ENCODE assay signal across 13 cellular contexts in the genomic region with DNA sequence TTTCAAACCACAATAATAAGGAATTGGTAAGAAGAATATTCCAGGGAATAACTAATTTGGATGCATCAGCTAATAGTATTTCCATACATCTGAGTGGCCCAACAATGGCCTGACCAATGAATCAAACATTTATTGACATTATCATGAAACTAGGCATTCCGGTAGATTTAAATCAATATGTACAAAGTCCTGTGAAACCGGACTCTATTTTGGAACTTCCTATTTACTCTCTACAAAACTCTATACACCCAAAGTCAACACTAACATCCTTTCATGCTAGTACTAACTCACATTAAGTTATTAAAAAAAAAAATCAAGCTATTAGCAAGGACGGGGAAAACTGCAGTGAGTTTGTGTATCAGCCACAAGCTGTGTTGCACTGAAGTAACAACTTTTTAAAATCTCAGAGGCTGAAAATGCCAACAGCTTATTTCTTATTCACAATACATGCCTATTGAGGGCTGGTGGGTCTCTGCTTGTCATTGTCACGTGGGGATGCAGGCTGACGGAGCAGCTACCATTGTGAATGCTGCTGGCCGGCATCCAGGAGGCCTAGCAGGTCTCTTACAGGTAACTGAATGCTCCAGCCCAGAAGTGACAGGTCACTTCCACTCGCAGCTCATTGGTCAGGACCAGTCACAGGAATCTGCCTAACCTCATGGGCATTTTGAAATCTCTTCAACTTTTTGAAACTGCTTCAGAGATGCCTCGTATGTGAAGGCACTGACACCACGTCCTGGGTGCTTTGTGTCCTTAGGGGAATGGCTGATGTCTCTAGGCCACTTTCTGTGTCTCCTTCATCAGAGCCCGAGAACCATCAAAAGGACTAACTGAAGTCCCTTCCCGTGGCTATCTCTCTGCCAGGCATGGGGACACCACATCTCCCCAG.
DNase-seq lines count a peak whose midpoint lies in the region; ATAC-seq and TF ChIP-seq lines count a peak whose summit lies in the region.
"Had no signal": no experiment of that assay in that cellular context is flagged by ENCODE, and none has a peak within 500 bp of the region (broad histone marks: within the 10 kb centered on the region; RNA-seq: fewer than 3 reads in every experiment).

No MANE protein-coding gene starts in this region.

- ATAC-seq in HG02840 (IDR thresholded peaks at IDR 0.05; ENCODE audit: low FRiP score, unreplicated experiment): no peak
- ATAC-seq: Panc1, T-cell had no signal

- DNase-seq in COLO668 (lab: John Stamatoyannopoulos, UW; ENCODE audit: unreplicated experiment) (peak; percentile 71), LNCaP clone FGC (ENCODE audit: low read depth) (peak; percentile 92), neuronal stem cell (ENCODE audit: low spot score) (no peak), spleen (no peak), SHP77 (lab: John Stamatoyannopoulos, UW) (no peak)
- no peak for DNase-seq in activated T-cell treated with anti-CD3 and anti-CD28 coated beads, Interleukin-2, amount 50 U/mL, for 24 hours
- DNase-seq: activated naive CD8-positive, alpha-beta T cell treated with anti-CD3 and anti-CD28 coated beads for 36 hours; NCI-H1930; T-cell had no signal

- H3K36me3 Mint-ChIP-seq in activated T-cell treated with anti-CD3 and anti-CD28 coated beads, Interleukin-2, amount 50 U/mL, for 24 hours (ENCODE audit: low read depth): no peaks in the 10 kb centered on the region
- H3K36me3 Mint-ChIP-seq: activated naive CD8-positive, alpha-beta T cell treated with anti-CD3 and anti-CD28 coated beads for 36 hours; T-cell had no signal

- no peak for TF ChIP-seq POLR2A in spleen (IDR thresholded peaks at IDR 0.05)

- no peak overlapping the region for H3K9ac ChIP-seq in neuronal stem cell (ENCODE audit: low read depth, low read length, poor library complexity)

- no peak overlapping the region for H2AFZ ChIP-seq in neuronal stem cell (ENCODE audit: low read length)

- H3K9me3 ChIP-seq in neuronal stem cell (replicated peaks in 1 of 2; ENCODE audit: control insufficient read depth in 2 of 2, insufficient read depth in 1 of 2, low read depth in 1 of 2, low read length in 2 of 2) (no peaks in the 10 kb centered on the region), spleen (no peaks in the 10 kb centered on the region)
- H3K9me3 ChIP-seq: tibial nerve had no signal

- no peak overlapping the region for H2BK12ac ChIP-seq in neuronal stem cell (ENCODE audit: low read length)

- H3K27ac ChIP-seq in cingulate gyrus (ENCODE audit: low read depth, low read length) (peak overlapping the region; percentile 87), neuronal stem cell (replicated peaks; ENCODE audit: low read length) (no peak overlapping the region), spleen (no peak overlapping the region)
- H3K27ac ChIP-seq: tibial nerve had no signal

- H3K4ac ChIP-seq in neuronal stem cell (ENCODE audit: low read length): no peak overlapping the region

- no peak overlapping the region for H3K4me2 ChIP-seq in neuronal stem cell (ENCODE audit: insufficient read depth, low read length, poor library complexity, severe bottlenecking)

- H3K4me1 Mint-ChIP-seq in activated T-cell treated with anti-CD3 and anti-CD28 coated beads, Interleukin-2, amount 50 U/mL, for 24 hours (ENCODE audit: low read depth): peaks cover 19% of the 10 kb centered on the region

- H4K8ac ChIP-seq in neuronal stem cell (ENCODE audit: low read depth, low read length): no peak overlapping the region

- no peak for TF ChIP-seq CTCF in LNCaP clone FGC (IDR thresholded peaks at IDR 0.05; ENCODE audit: control insufficient read depth, extremely low read depth, insufficient read depth)
- TF ChIP-seq CTCF in spleen (IDR thresholded peaks at IDR 0.05 in 8 of 11, conservative IDR thresholded peaks at IDR 0.05 in 3 of 11): no peak

- H3K79me1 ChIP-seq in neuronal stem cell (ENCODE audit: low read depth, low read length): no peaks in the 10 kb centered on the region

- H2AK5ac ChIP-seq in neuronal stem cell (ENCODE audit: low read depth, low read length): no peak overlapping the region

- H4K91ac ChIP-seq in neuronal stem cell (ENCODE audit: low read depth, low read length, poor library complexity): peak overlapping the region; percentile 27

- H3K18ac ChIP-seq in neuronal stem cell (ENCODE audit: low read length): no peak overlapping the region

- H3K4me1 ChIP-seq in neuronal stem cell (ENCODE audit: control insufficient read depth in 2 of 2, insufficient read depth in 1 of 2, low read depth in 1 of 2, low read length in 2 of 2) (peaks cover 10 to 21% of the 10 kb centered on the region in 2 donors), spleen (peaks cover 0 to 11% (median 0%) of the 10 kb centered on the region in 6 donors)

- H3K27me3 ChIP-seq in neuronal stem cell (ENCODE audit: control insufficient read depth in 3 of 3, insufficient read depth in 3 of 3, low read depth in 1 of 3, low read length in 3 of 3): no peaks in the 10 kb centered on the region
- peaks cover 0 to 8% (median 0%) of the 10 kb centered on the region in 7 donors for H3K27me3 ChIP-seq in spleen (replicated peaks in 1 of 7)
- H3K27me3 ChIP-seq: tibial nerve had no signal

- H3K27ac Mint-ChIP-seq in activated T-cell treated with anti-CD3 and anti-CD28 coated beads, Interleukin-2, amount 50 U/mL, for 24 hours: no peak overlapping the region
- H3K27ac Mint-ChIP-seq: activated naive CD8-positive, alpha-beta T cell treated with anti-CD3 and anti-CD28 coated beads for 36 hours; T-cell had no signal

- H3K4me3 Mint-ChIP-seq in activated T-cell treated with anti-CD3 and anti-CD28 coated beads, Interleukin-2, amount 50 U/mL, for 24 hours: no peak overlapping the region
- H3K4me3 Mint-ChIP-seq: activated naive CD8-positive, alpha-beta T cell treated with anti-CD3 and anti-CD28 coated beads for 36 hours; T-cell had no signal

- H2BK15ac ChIP-seq in neuronal stem cell (ENCODE audit: low read length): no peak overlapping the region

- WGBS in neuronal stem cell (ENCODE audit: extremely low coverage in 2 of 2, insufficient read length in 2 of 2, insufficient replicate concordance in 1 of 2), 2 donors: no CpG with 5 or more reads among the region's 11 CpGs
- 81 to 91% (median 87%) methylated on average over 10 to 11 of the region's 11 CpGs for WGBS in spleen, 5 donors

- no peaks in the 10 kb centered on the region for H3K9me3 Mint-ChIP-seq in activated T-cell treated with anti-CD3 and anti-CD28 coated beads, Interleukin-2, amount 50 U/mL, for 24 hours
- H3K9me3 Mint-ChIP-seq: activated naive CD8-positive, alpha-beta T cell treated with anti-CD3 and anti-CD28 coated beads for 36 hours; T-cell had no signal

- H3K23ac ChIP-seq in neuronal stem cell (ENCODE audit: low read depth, low read length, poor library complexity): no peak overlapping the region

- intact Hi-C loops in spleen (cut with DNase I; ENCODE audit: low total_unique reads): no loop called here

- H3K36me3 ChIP-seq in neuronal stem cell (replicated peaks in 1 of 2; ENCODE audit: control insufficient read depth in 2 of 2, insufficient read depth in 2 of 2, low read length in 2 of 2) (no peaks in the 10 kb centered on the region), spleen (no peaks in the 10 kb centered on the region)
- H3K36me3 ChIP-seq: tibial nerve had no signal

- no peak overlapping the region for H3K14ac ChIP-seq in neuronal stem cell (ENCODE audit: low read length)

- H3K4me3 ChIP-seq in LNCaP clone FGC (ENCODE audit: low read depth, low read length) (no peak overlapping the region), neuronal stem cell (ENCODE audit: low read length in 2 of 2) (no peak overlapping the region), spleen (no peak overlapping the region)
- H3K4me3 ChIP-seq: tibial nerve had no signal

- no peak overlapping the region for H2BK5ac ChIP-seq in neuronal stem cell (ENCODE audit: low read length)

- H2BK120ac ChIP-seq in neuronal stem cell (ENCODE audit: low read depth, low read length): no peak overlapping the region

- H3K27me3 Mint-ChIP-seq in activated T-cell treated with anti-CD3 and anti-CD28 coated beads, Interleukin-2, amount 50 U/mL, for 24 hours: peaks cover 3% of the 10 kb centered on the region

Comparison
In these comparisons a context has a peak if more than half of its experiments do, and no peak if none do; other contexts are left out.
1. DNase-seq: peak in COLO668 (single experiment) and LNCaP clone FGC (single experiment); none in neuronal stem cell (single experiment), spleen (single experiment), activated T-cell treated with anti-CD3 and anti-CD28 coated beads, Interleukin-2, amount 50 U/mL, for 24 hours (single experiment) and SHP77 (0 of 2).